Comparison of ENCODE assay signal across 5 cellular contexts in genomic region chr2:16362611-16363010, GRCh38.
"Had no signal": no experiment of that assay in that cellular context is flagged by ENCODE, and none has a peak within 500 bp of the region (broad histone marks: within the 10 kb centered on the region; RNA-seq: fewer than 3 reads in every experiment).

No MANE protein-coding gene starts in this region.

- H3K27me3 Mint-ChIP-seq: IgD-negative memory B cell had no signal

- H3K36me3 Mint-ChIP-seq: IgD-negative memory B cell had no signal

- DNase-seq: IMR-90, KBM-7, KG1 had no signal

- H3K4me3 ChIP-seq: K562 had no signal

- H3K27ac Mint-ChIP-seq: IgD-negative memory B cell had no signal

- H3K4me3 Mint-ChIP-seq: IgD-negative memory B cell had no signal

- H3K4me1 Mint-ChIP-seq: IgD-negative memory B cell had no signal
